ENCODE assay signal across 40 cellular contexts in genomic region chr20:215796-216195, GRCh38. TPM values are rescaled to one million over a fixed set of nuclear protein-coding genes. Genes with fewer than 3 reads are reported as not detected.
"Had no signal": no experiment of that assay in that cellular context is flagged by ENCODE, and none has a peak within 500 bp of the region (broad histone marks: within the 10 kb centered on the region; RNA-seq: fewer than 3 reads in every experiment).

No MANE protein-coding gene starts in this region.

- FAIRE-seq: astrocyte, bronchial epithelial cell had no signal

- H3K27ac ChIP-seq: adrenal gland, ascending aorta, body of pancreas, brain microvascular endothelial cell, breast epithelium, cardiac muscle cell had no signal

- H3K27me3 ChIP-seq: ascending aorta, brain microvascular endothelial cell, cardiac muscle cell had no signal

- H3K4me3 ChIP-seq: adrenal gland, ascending aorta, body of pancreas, breast epithelium, cardiac muscle cell had no signal

- ATAC-seq: activated naive CD4-positive, alpha-beta T cell treated with anti-CD3 and anti-CD28 coated beads, Interleukin-2, amount 50 U/mL, for 72 hours; activated naive CD8-positive, alpha-beta T cell treated with anti-CD3 and anti-CD28 coated beads, Interleukin-2, amount 50 U/mL, for 24 hours; activated T-cell treated with anti-CD3 and anti-CD28 coated beads, Interleukin-2, amount 50 U/mL, for 4 hours; activated T-cell treated with anti-CD3 and anti-CD28 coated beads, Interleukin-2, amount 50 U/mL, for 72 hours; activated T-helper 17 cell treated with anti-CD3 and anti-CD28 coated beads, Interleukin-2, amount 50 U/mL, for 72 hours; body of pancreas had no signal

- H3K4me1 ChIP-seq: adrenal gland, ascending aorta, body of pancreas, breast epithelium had no signal

- H3K9me3 ChIP-seq: adrenal gland, ascending aorta, body of pancreas, breast epithelium had no signal

- DNase-seq: activated effector memory CD4-positive, alpha-beta T cell treated with anti-CD3 and anti-CD28 coated beads, Interleukin-2, amount 50 U/mL, for 16 hours; activated effector memory CD4-positive, alpha-beta T cell treated with Interleukin-2 at 50 U/mL for 16 hours; activated gamma-delta T cell; activated gamma-delta T cell treated with Interleukin-2 at 50 U/mL for 16 hours; activated naive CD4-positive, alpha-beta T cell; activated naive CD4-positive, alpha-beta T cell treated with anti-CD3 and anti-CD28 coated beads for 36 hours; activated naive CD4-positive, alpha-beta T cell treated with anti-CD3 and anti-CD28 coated beads, Interleukin-2, amount 10 ng/mL, durations not matched to agents 7 days and 5 days; activated naive CD4-positive, alpha-beta T cell treated with anti-CD3 and anti-CD28 coated beads, Interleukin-2, amount 50 U/mL, for 16 hours; activated naive CD4-positive, alpha-beta T cell treated with Interleukin-2 at 50 U/mL for 16 hours; activated naive CD8-positive, alpha-beta T cell treated with anti-CD3 and anti-CD28 coated beads for 36 hours; activated naive CD8-positive, alpha-beta T cell treated with anti-CD3 and anti-CD28 coated beads, Interleukin-2, amount 10 ng/mL, durations not matched to agents 7 days and 5 days; activated naive CD8-positive, alpha-beta T cell treated with anti-CD3 and anti-CD28 coated beads, Interleukin-2, amount 50 U/mL, for 24 hours; activated T-cell treated with anti-CD3 and anti-CD28 coated beads, Interleukin-2, amount 50 U/mL, for 1 hour; activated T-cell treated with anti-CD3 and anti-CD28 coated beads, Interleukin-2, amount 50 U/mL, for 24 hours; activated T-cell treated with anti-CD3 and anti-CD28 coated beads, Interleukin-2, amount 50 U/mL, for 4 hours; activated T-cell treated with anti-CD3 and anti-CD28 coated beads, Interleukin-2, amount 50 U/mL, for 48 hours; activated T-cell treated with anti-CD3 and anti-CD28 coated beads, Interleukin-2, amount 50 U/mL, for 72 hours; adrenal gland; amniotic stem cell; amygdala; anterior cingulate cortex; aorta; body of pancreas; brain microvascular endothelial cell; caudate nucleus; central memory CD4-positive, alpha-beta T cell; cerebellar nuclear complex had no signal

- H3K36me3 ChIP-seq: adrenal gland, ascending aorta, brain microvascular endothelial cell, breast epithelium, cardiac muscle cell had no signal

RNA-seq across cellular contexts. Expression of gene DEFB129, which starts 11.3 kb away (rescaled TPM):
- total RNA-seq: activated naive CD4-positive, alpha-beta T cell treated with anti-CD3 and anti-CD28 coated beads for 36 hours; activated naive CD4-positive, alpha-beta T cell treated with anti-CD3 and anti-CD28 coated beads, Interleukin-2, amount 50 U/mL, for 72 hours; activated naive CD8-positive, alpha-beta T cell treated with anti-CD3 and anti-CD28 coated beads for 36 hours; activated naive CD8-positive, alpha-beta T cell treated with anti-CD3 and anti-CD28 coated beads, Interleukin-2, amount 10 ng/mL, durations not matched to agents 7 days and 5 days; activated T-cell treated with anti-CD3 and anti-CD28 coated beads, Interleukin-2, amount 50 U/mL, for 4 hours; activated T-cell treated with anti-CD3 and anti-CD28 coated beads, Interleukin-2, amount 50 U/mL, for 72 hours; activated T-helper 1 cell treated with anti-CD3 and anti-CD28 coated beads, Interleukin-12 subunit alpha, Interleukin-12 subunit beta, Interleukin-2, Interleukin-4 antibody, amounts not matched to agents 30 ng/mL and 10 ng/mL and 1 ng/mL, durations not matched to agents 14 hours and 24 hours and 36 hours; activated T-helper 17 cell treated with anti-CD3 and anti-CD28 coated beads, Interleukin-2, amount 50 U/mL, for 72 hours; activated T-helper 2 cell treated with anti-CD3 and anti-CD28 coated beads, Interferon-gamma antibody, Interleukin-2, Interleukin-4, amounts not matched to agents 10 μg/mL and 5 μg/mL and 100 μg/mL, durations not matched to agents 14 hours and 24 hours and 36 hours; adrenal gland; aorta; ascending aorta; astrocyte; body of pancreas; breast epithelium; bronchial epithelial cell; cardiac muscle cell; cardiac septum; cerebellum; chondrocyte had no signal
- polyA plus RNA-seq: adipose tissue, adrenal gland, aorta, cardiac muscle cell had no signal

RNA-seq across cellular contexts. Expression of gene DEFB128, which starts 26.3 kb away (rescaled TPM):
- total RNA-seq: activated naive CD4-positive, alpha-beta T cell treated with anti-CD3 and anti-CD28 coated beads for 36 hours; activated naive CD4-positive, alpha-beta T cell treated with anti-CD3 and anti-CD28 coated beads, Interleukin-2, amount 50 U/mL, for 72 hours; activated naive CD8-positive, alpha-beta T cell treated with anti-CD3 and anti-CD28 coated beads for 36 hours; activated naive CD8-positive, alpha-beta T cell treated with anti-CD3 and anti-CD28 coated beads, Interleukin-2, amount 10 ng/mL, durations not matched to agents 7 days and 5 days; activated T-cell treated with anti-CD3 and anti-CD28 coated beads, Interleukin-2, amount 50 U/mL, for 4 hours; activated T-cell treated with anti-CD3 and anti-CD28 coated beads, Interleukin-2, amount 50 U/mL, for 72 hours; activated T-helper 1 cell treated with anti-CD3 and anti-CD28 coated beads, Interleukin-12 subunit alpha, Interleukin-12 subunit beta, Interleukin-2, Interleukin-4 antibody, amounts not matched to agents 30 ng/mL and 10 ng/mL and 1 ng/mL, durations not matched to agents 14 hours and 24 hours and 36 hours; activated T-helper 17 cell treated with anti-CD3 and anti-CD28 coated beads, Interleukin-2, amount 50 U/mL, for 72 hours; activated T-helper 2 cell treated with anti-CD3 and anti-CD28 coated beads, Interferon-gamma antibody, Interleukin-2, Interleukin-4, amounts not matched to agents 10 μg/mL and 5 μg/mL and 100 μg/mL, durations not matched to agents 14 hours and 24 hours and 36 hours; adrenal gland; aorta; ascending aorta; astrocyte; body of pancreas; breast epithelium; bronchial epithelial cell; cardiac muscle cell; cardiac septum; cerebellum; chondrocyte had no signal
- polyA plus RNA-seq: adipose tissue, adrenal gland, aorta, cardiac muscle cell had no signal

RNA-seq across cellular contexts. Expression of gene DEFB132, which starts 41.7 kb away (rescaled TPM):
- total RNA-seq: activated naive CD4-positive, alpha-beta T cell treated with anti-CD3 and anti-CD28 coated beads for 36 hours; activated naive CD4-positive, alpha-beta T cell treated with anti-CD3 and anti-CD28 coated beads, Interleukin-2, amount 50 U/mL, for 72 hours; activated naive CD8-positive, alpha-beta T cell treated with anti-CD3 and anti-CD28 coated beads for 36 hours; activated naive CD8-positive, alpha-beta T cell treated with anti-CD3 and anti-CD28 coated beads, Interleukin-2, amount 10 ng/mL, durations not matched to agents 7 days and 5 days; activated T-cell treated with anti-CD3 and anti-CD28 coated beads, Interleukin-2, amount 50 U/mL, for 4 hours; activated T-cell treated with anti-CD3 and anti-CD28 coated beads, Interleukin-2, amount 50 U/mL, for 72 hours; activated T-helper 1 cell treated with anti-CD3 and anti-CD28 coated beads, Interleukin-12 subunit alpha, Interleukin-12 subunit beta, Interleukin-2, Interleukin-4 antibody, amounts not matched to agents 30 ng/mL and 10 ng/mL and 1 ng/mL, durations not matched to agents 14 hours and 24 hours and 36 hours; activated T-helper 17 cell treated with anti-CD3 and anti-CD28 coated beads, Interleukin-2, amount 50 U/mL, for 72 hours; activated T-helper 2 cell treated with anti-CD3 and anti-CD28 coated beads, Interferon-gamma antibody, Interleukin-2, Interleukin-4, amounts not matched to agents 10 μg/mL and 5 μg/mL and 100 μg/mL, durations not matched to agents 14 hours and 24 hours and 36 hours; adrenal gland; aorta; astrocyte; body of pancreas; bronchial epithelial cell; cardiac muscle cell; cardiac septum; cerebellum; chondrocyte had no signal
- polyA plus RNA-seq: aorta, cardiac muscle cell had no signal

RNA-seq across cellular contexts. Expression of gene DEFB127, which starts 58.5 kb away (rescaled TPM):
- total RNA-seq: activated naive CD4-positive, alpha-beta T cell treated with anti-CD3 and anti-CD28 coated beads for 36 hours; activated naive CD4-positive, alpha-beta T cell treated with anti-CD3 and anti-CD28 coated beads, Interleukin-2, amount 50 U/mL, for 72 hours; activated naive CD8-positive, alpha-beta T cell treated with anti-CD3 and anti-CD28 coated beads for 36 hours; activated naive CD8-positive, alpha-beta T cell treated with anti-CD3 and anti-CD28 coated beads, Interleukin-2, amount 10 ng/mL, durations not matched to agents 7 days and 5 days; activated T-cell treated with anti-CD3 and anti-CD28 coated beads, Interleukin-2, amount 50 U/mL, for 4 hours; activated T-cell treated with anti-CD3 and anti-CD28 coated beads, Interleukin-2, amount 50 U/mL, for 72 hours; activated T-helper 1 cell treated with anti-CD3 and anti-CD28 coated beads, Interleukin-12 subunit alpha, Interleukin-12 subunit beta, Interleukin-2, Interleukin-4 antibody, amounts not matched to agents 30 ng/mL and 10 ng/mL and 1 ng/mL, durations not matched to agents 14 hours and 24 hours and 36 hours; activated T-helper 17 cell treated with anti-CD3 and anti-CD28 coated beads, Interleukin-2, amount 50 U/mL, for 72 hours; activated T-helper 2 cell treated with anti-CD3 and anti-CD28 coated beads, Interferon-gamma antibody, Interleukin-2, Interleukin-4, amounts not matched to agents 10 μg/mL and 5 μg/mL and 100 μg/mL, durations not matched to agents 14 hours and 24 hours and 36 hours; adrenal gland; aorta; ascending aorta; astrocyte; body of pancreas; breast epithelium; bronchial epithelial cell; cardiac muscle cell; cardiac septum; cerebellum; chondrocyte had no signal
- polyA plus RNA-seq: adipose tissue, adrenal gland, aorta, cardiac muscle cell had no signal
